In the genomic region with DNA sequence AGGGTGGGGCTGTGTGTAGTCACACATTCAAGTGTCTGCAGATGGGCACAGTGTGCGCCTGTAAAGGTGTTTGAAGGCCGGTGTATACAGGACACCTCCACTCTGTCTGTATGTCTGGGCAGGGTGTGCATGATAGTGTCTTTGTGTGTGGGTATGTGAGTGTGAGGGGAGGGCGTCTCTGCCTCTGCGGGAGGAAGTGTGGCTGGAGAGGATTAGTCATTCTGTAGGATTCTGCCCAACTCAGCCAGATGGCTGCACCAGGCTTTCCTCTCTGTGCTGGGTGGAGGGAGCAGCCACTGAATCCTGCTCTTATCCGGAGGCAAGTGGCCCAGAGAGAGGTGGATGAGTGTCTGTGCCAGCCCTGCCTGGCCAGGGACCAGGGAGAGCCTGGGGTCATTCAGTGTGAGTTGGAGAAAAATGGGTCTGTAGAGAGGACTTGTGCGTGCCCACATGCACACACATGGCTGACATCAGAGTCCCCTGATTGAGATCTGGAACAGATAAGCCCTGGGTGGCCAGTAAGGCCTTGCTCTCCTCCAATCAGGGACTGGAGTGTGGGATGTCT, we compare ENCODE assay signal across 8 cellular contexts. TPM values are rescaled to one million over a fixed set of nuclear protein-coding genes. Genes with fewer than 3 reads are reported as not detected.
DNase-seq lines count a peak whose midpoint lies in the region; ATAC-seq and TF ChIP-seq lines count a peak whose summit lies in the region.

No MANE protein-coding gene starts in this region.

- 0 out of 2 replicates have a peak, but pooled peaks cover 4% of the 10 kb centered on the region for H4K20me1 ChIP-seq in Karpas-422 (ENCODE audit: insufficient read depth, low read depth, low read length)

- H3K27ac ChIP-seq in Karpas-422 (ENCODE audit: low read length) = no peak overlapping the region

- TF ChIP-seq POLR2A in lower leg skin (IDR thresholded peaks at IDR 0.05) = no peak

- in situ Hi-C loops in G401 (cut with HindIII; ENCODE audit: low sequenced_read_pairs) = no loop called here

- no peaks in the 10 kb centered on the region for H3K36me3 ChIP-seq in Karpas-422 (ENCODE audit: insufficient read depth, low read length)

- no peak for TF ChIP-seq CTCF in lower leg skin (IDR thresholded peaks at IDR 0.05)

- H3K79me2 ChIP-seq in Karpas-422 (ENCODE audit: low read length) = no peaks in the 10 kb centered on the region

- H3K4me1 ChIP-seq in Karpas-422 (ENCODE audit: low read length) = peaks cover 29% of the 10 kb centered on the region

- ATAC-seq in activated CD4-positive, alpha-beta T cell treated with anti-CD3 and anti-CD28 coated beads for 36 hours = peak; percentile 56
- ATAC-seq in GM18867 (IDR thresholded peaks at IDR 0.05; ENCODE audit: unreplicated experiment) = no peak

- H3K4me3 ChIP-seq in Karpas-422 (ENCODE audit: low read length) = peak overlapping the region; percentile 73
- H3K4me3 ChIP-seq in lower leg skin (ENCODE audit: low read depth, poor library complexity, severe bottlenecking) = peak overlapping the region; percentile 81

- peak; percentile 92 for DNase-seq in G401 (ENCODE audit: low spot score)
- no peak for DNase-seq in Karpas-422
- DNase-seq in activated CD4-positive, alpha-beta T cell treated with anti-CD3 and anti-CD28 coated beads for 36 hours = peak; percentile 76
- DNase-seq in dedifferentiated amniotic fluid mesenchymal stem cell (ENCODE audit: extremely low spot score) = peak; percentile 89
- DNase-seq in lower leg skin (ENCODE audit: low spot score in 2 of 2) = peak; percentile 74 to 94
- DNase-seq in stimulated activated CD4-positive, alpha-beta T cell treated with anti-CD3 and anti-CD28 coated beads, Interleukin-4, amount 100 ng/mL, for 4 hours = peak; percentile 33 to 75
- no peak for DNase-seq in 8988T

- H3K4me3 Mint-ChIP-seq in activated CD4-positive, alpha-beta T cell treated with anti-CD3 and anti-CD28 coated beads for 36 hours = peak overlapping the region; percentile 80

- H3K4me2 ChIP-seq in Karpas-422 (ENCODE audit: low read depth, low read length, poor library complexity, severe bottlenecking) = peak overlapping the region; percentile 95

- no peaks in the 10 kb centered on the region for H3K9me3 ChIP-seq in Karpas-422 (ENCODE audit: low read length)

- no peaks in the 10 kb centered on the region for H3K9me2 ChIP-seq in Karpas-422 (replicated peaks; ENCODE audit: insufficient read depth, low read length)

- CTCF ChIA-PET in activated CD4-positive, alpha-beta T cell treated with anti-CD3 and anti-CD28 coated beads for 36 hours (lab: Charles Lee) = interaction anchor here (1.3 to 25.2 kb wide), 6 partner anchors 8 to 110 kb away, joined by 3 to 526 read pairs (median 27); a partner anchor contains a TSS

- peak overlapping the region; percentile 70 for H3K9ac ChIP-seq in Karpas-422 (ENCODE audit: low read length)

- H3K9me3 Mint-ChIP-seq in activated CD4-positive, alpha-beta T cell treated with anti-CD3 and anti-CD28 coated beads for 36 hours (ENCODE audit: low read depth) = no peaks in the 10 kb centered on the region

- peaks cover 22% of the 10 kb centered on the region for H3K4me1 Mint-ChIP-seq in activated CD4-positive, alpha-beta T cell treated with anti-CD3 and anti-CD28 coated beads for 36 hours

- no peaks in the 10 kb centered on the region for H3K27me3 ChIP-seq in Karpas-422 (ENCODE audit: low read length)

- POLR2A ChIA-PET in activated CD4-positive, alpha-beta T cell treated with anti-CD3 and anti-CD28 coated beads for 36 hours (lab: Charles Lee) = no interaction called here

- peaks cover 3% of the 10 kb centered on the region for H3K36me3 Mint-ChIP-seq in activated CD4-positive, alpha-beta T cell treated with anti-CD3 and anti-CD28 coated beads for 36 hours (ENCODE audit: low read depth)

- H2AFZ ChIP-seq in Karpas-422 (ENCODE audit: low read length) = peak overlapping the region; percentile 58; the same call in 1 of the 2 replicates

- no peaks in the 10 kb centered on the region for H3K27me3 Mint-ChIP-seq in activated CD4-positive, alpha-beta T cell treated with anti-CD3 and anti-CD28 coated beads for 36 hours

- intact Hi-C loops in activated CD4-positive, alpha-beta T cell treated with anti-CD3 and anti-CD28 coated beads for 36 hours (cut with DNase I, micrococcal nuclease) = loop anchor here (1.0 to 5.0 kb wide), 5 partner anchors 10 to 785 kb away; a partner anchor contains a TSS
- intact Hi-C loops in lower leg skin (cut with DNase I; ENCODE audit: low total_unique reads) = no loop called here

- WGBS in lower leg skin, 2 donors = 2 to 3% methylated on average over 6 of the region's 6 CpGs

- peak overlapping the region; percentile 90 for H3K27ac Mint-ChIP-seq in activated CD4-positive, alpha-beta T cell treated with anti-CD3 and anti-CD28 coated beads for 36 hours

RNA-seq across cellular contexts. Expression of a gene that starts 1.7 kb away (rescaled TPM):
- 58.9 and 65.7 TPM in 2 replicates for total RNA-seq in G401 (2014; rRNA removed; shearing (Covaris generic))
- 8.5 and 13.6 TPM in 2 replicates for total RNA-seq in Karpas-422 (2014; rRNA removed; shearing (Covaris generic); ENCODE audit: low replicate concordance)
- 10 to 100 TPM; 30.0 to 37.7 TPM for total RNA-seq in activated CD4-positive, alpha-beta T cell treated with anti-CD3 and anti-CD28 coated beads for 36 hours
- 100 to 1,000 TPM in 1 of 4 donors, 10 to 100 TPM in 3; 55.5 to 127 (median 79.6) TPM for total RNA-seq in lower leg skin

RNA-seq across cellular contexts. Expression of a gene that starts 1.8 kb away (rescaled TPM):
- 2.4 and 4.5 TPM in 2 replicates for total RNA-seq in G401 (2014; rRNA removed; shearing (Covaris generic))
- 2.6 and 3.0 TPM in 2 replicates for total RNA-seq in Karpas-422 (2014; rRNA removed; shearing (Covaris generic); ENCODE audit: low replicate concordance)
- under 1 TPM; 0.28 to 0.32 TPM for total RNA-seq in activated CD4-positive, alpha-beta T cell treated with anti-CD3 and anti-CD28 coated beads for 36 hours
- 1 to 10 TPM; 1.5 to 9.0 (median 3.5) TPM for total RNA-seq in lower leg skin

RNA-seq across cellular contexts. Expression of a gene that starts 29.1 kb away (rescaled TPM):
- total RNA-seq in G401 (2014; rRNA removed; shearing (Covaris generic)) = 105 and 145 TPM in 2 replicates
- 21.5 and 50.1 TPM in 2 replicates for total RNA-seq in Karpas-422 (2014; rRNA removed; shearing (Covaris generic); ENCODE audit: low replicate concordance)
- total RNA-seq in activated CD4-positive, alpha-beta T cell treated with anti-CD3 and anti-CD28 coated beads for 36 hours = under 1 TPM; 0.47 to 0.57 TPM
- 1 to 10 TPM; 2.2 to 6.1 (median 2.7) TPM for total RNA-seq in lower leg skin

RNA-seq across cellular contexts. Expression of a gene that starts 33.1 kb away (rescaled TPM):
- total RNA-seq in G401 (2014; rRNA removed; shearing (Covaris generic)) = 146 and 166 TPM in 2 replicates
- 11.3 and 23.9 TPM in 2 replicates for total RNA-seq in Karpas-422 (2014; rRNA removed; shearing (Covaris generic); ENCODE audit: low replicate concordance)
- total RNA-seq in activated CD4-positive, alpha-beta T cell treated with anti-CD3 and anti-CD28 coated beads for 36 hours = 10 to 100 TPM; 14.8 to 15.7 TPM
- 10 to 100 TPM; 58.9 to 81.4 (median 71.2) TPM for total RNA-seq in lower leg skin

RNA-seq across cellular contexts. Expression of a gene that starts 45.4 kb away (rescaled TPM):
- total RNA-seq in G401 (2014; rRNA removed; shearing (Covaris generic)) = 20.9 and 21.7 TPM in 2 replicates
- 14.5 and 17.0 TPM in 2 replicates for total RNA-seq in Karpas-422 (2014; rRNA removed; shearing (Covaris generic); ENCODE audit: low replicate concordance)
- total RNA-seq in activated CD4-positive, alpha-beta T cell treated with anti-CD3 and anti-CD28 coated beads for 36 hours = 10 to 100 TPM; 13.8 to 17.9 TPM
- 1 to 10 TPM; 4.2 to 9.2 (median 6.4) TPM for total RNA-seq in lower leg skin

Comparison
In these comparisons a context has a peak if more than half of its experiments do, and no peak if none do; other contexts are left out.
1. DNase-seq: peak in G401 (single experiment), activated CD4-positive, alpha-beta T cell treated with anti-CD3 and anti-CD28 coated beads for 36 hours (single experiment), dedifferentiated amniotic fluid mesenchymal stem cell (single experiment), lower leg skin (2 of 2) and stimulated activated CD4-positive, alpha-beta T cell treated with anti-CD3 and anti-CD28 coated beads, Interleukin-4, amount 100 ng/mL, for 4 hours (2 of 2); none in Karpas-422 (single experiment) and 8988T (single experiment).